ENCODE assay signal across 1 cellular context in genomic region chr1:56494306-56494705, GRCh38.
A peak's percentile ranks its signal among the peaks of the same experiment; 100 is the strongest.
TF ChIP-seq lines count a peak whose summit lies in the region.

No MANE protein-coding gene starts in this region.

TF ChIP-seq in HepG2, 621 proteins besides CTCF, POLR2A, EP300 and RAD21 (continued from another document and continues in another):
- no peak for TF ChIP-seq ZNF280D (CRISPR knock-in tag; IDR thresholded peaks at IDR 0.05)
- no peak for TF ChIP-seq ZNF17 (CRISPR knock-in tag; IDR thresholded peaks at IDR 0.05)
- peak; percentile 65 for TF ChIP-seq ZNF574 (CRISPR knock-in tag; IDR thresholded peaks at IDR 0.05)
- peak; percentile 70 for TF ChIP-seq MAX (IDR thresholded peaks at IDR 0.05)
- TF ChIP-seq RNF219 (CRISPR knock-in tag; IDR thresholded peaks at IDR 0.05) = 0 out of 2 replicates have a peak, but pooled peaks have one; percentile 56
- TF ChIP-seq NFIC (IDR thresholded peaks at IDR 0.05; ENCODE audit: low read length) = peak; percentile 96
- TF ChIP-seq ZNF567 (CRISPR knock-in tag; IDR thresholded peaks at IDR 0.05; ENCODE audit: borderline replicate concordance) = no peak
- TF ChIP-seq ZNF772 (CRISPR knock-in tag; IDR thresholded peaks at IDR 0.05) = peak; percentile 79; the same call in 1 of the 2 replicates
- peak; percentile 36; the same call in 1 of the 2 replicates for TF ChIP-seq SNAPC2 (CRISPR knock-in tag; IDR thresholded peaks at IDR 0.05)
- peak; percentile 87; the same call in 1 of the 2 replicates for TF ChIP-seq MBD4 (IDR thresholded peaks at IDR 0.05; ENCODE audit: borderline replicate concordance, low read length)
- peak; percentile 86 for TF ChIP-seq TARDBP (CRISPR knock-in tag; IDR thresholded peaks at IDR 0.05)
- TF ChIP-seq KLF12 (CRISPR knock-in tag; IDR thresholded peaks at IDR 0.05; ENCODE audit: borderline replicate concordance) = 0 out of 2 replicates have a peak, but pooled peaks have one; percentile 40
- TF ChIP-seq MYNN (CRISPR knock-in tag; IDR thresholded peaks at IDR 0.05; ENCODE audit: low read depth) = no peak
- 0 out of 2 replicates have a peak, but pooled peaks have one; percentile 34 for TF ChIP-seq PHF8 (CRISPR knock-in tag; IDR thresholded peaks at IDR 0.05)
- TF ChIP-seq ZNF160 (CRISPR knock-in tag; IDR thresholded peaks at IDR 0.05) = 0 out of 2 replicates have a peak, but pooled peaks have one; percentile 59
- peak; percentile 96 for TF ChIP-seq ZNF362 (CRISPR knock-in tag; IDR thresholded peaks at IDR 0.05; ENCODE audit: borderline replicate concordance)
- TF ChIP-seq FOXP4 (CRISPR knock-in tag; IDR thresholded peaks at IDR 0.05) = peak; percentile 95
- TF ChIP-seq ASH2L (IDR thresholded peaks at IDR 0.05; ENCODE audit: insufficient read length, low read depth, low read length) = peak; percentile 94
- peak; percentile 78 for TF ChIP-seq SP5 (CRISPR knock-in tag; IDR thresholded peaks at IDR 0.05; ENCODE audit: borderline replicate concordance, low read depth)
- peak; percentile 97 for TF ChIP-seq GATAD2A (CRISPR knock-in tag; IDR thresholded peaks at IDR 0.05)
- 0 out of 2 replicates have a peak, but pooled peaks have one; percentile 63 for TF ChIP-seq JUND (CRISPR knock-in tag; IDR thresholded peaks at IDR 0.05)
- TF ChIP-seq PAXIP1 (CRISPR knock-in tag; conservative IDR thresholded peaks at IDR 0.05) = peak; percentile 97
- 0 out of 2 replicates have a peak, but pooled peaks have one; percentile 35 for TF ChIP-seq ZBTB4 (CRISPR knock-in tag; IDR thresholded peaks at IDR 0.05; ENCODE audit: borderline replicate concordance)
- TF ChIP-seq GATAD1 (CRISPR knock-in tag; IDR thresholded peaks at IDR 0.05) = peak; percentile 57; the same call in 1 of the 2 replicates
- peak; percentile 37; the same call in 1 of the 2 replicates for TF ChIP-seq DRAP1 (CRISPR knock-in tag; IDR thresholded peaks at IDR 0.05)
- TF ChIP-seq CCDC6 (CRISPR knock-in tag; IDR thresholded peaks at IDR 0.05) = peak; percentile 40; the same call in 1 of the 2 replicates
- TF ChIP-seq EED (CRISPR knock-in tag; IDR thresholded peaks at IDR 0.05) = no peak
- peak; percentile 55; the same call in 1 of the 2 replicates for TF ChIP-seq ZNF614 (CRISPR knock-in tag; IDR thresholded peaks at IDR 0.05; ENCODE audit: borderline replicate concordance)
- TF ChIP-seq ERF (CRISPR knock-in tag; IDR thresholded peaks at IDR 0.05) = peak; percentile 91
- TF ChIP-seq HDAC1 (CRISPR knock-in tag; IDR thresholded peaks at IDR 0.05) = peak; percentile 86
- TF ChIP-seq MIXL1 (CRISPR knock-in tag; IDR thresholded peaks at IDR 0.05) = peak; percentile 59; the same call in 1 of the 2 replicates
- TF ChIP-seq MLX (CRISPR knock-in tag; IDR thresholded peaks at IDR 0.05) = peak; percentile 64
- TF ChIP-seq SKIL (CRISPR knock-in tag; IDR thresholded peaks at IDR 0.05; ENCODE audit: borderline replicate concordance) = peak; percentile 76
- peak; percentile 76; the same call in 1 of the 2 replicates for TF ChIP-seq MEF2D (CRISPR knock-in tag; IDR thresholded peaks at IDR 0.05)
